In the genomic region with DNA sequence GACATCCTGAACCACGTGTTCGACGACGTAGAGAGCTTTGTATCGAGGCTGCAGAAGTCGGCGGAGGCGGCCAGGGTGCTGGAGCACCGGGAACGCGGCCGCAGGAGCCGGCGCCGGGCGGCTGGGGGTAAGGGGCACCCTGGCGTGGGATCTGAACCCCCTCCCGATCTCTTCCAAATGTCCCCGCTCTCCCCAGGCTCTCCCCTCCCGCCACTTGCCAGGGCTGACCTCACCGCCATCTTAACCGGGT, we compare ENCODE assay signal across 11 cellular contexts. TPM values are rescaled to one million over a fixed set of nuclear protein-coding genes. Genes with fewer than 3 reads are reported as not detected.
DNase-seq lines count a peak whose midpoint lies in the region; ATAC-seq and TF ChIP-seq lines count a peak whose summit lies in the region.
"Had no signal": no experiment of that assay in that cellular context is flagged by ENCODE, and none has a peak within 500 bp of the region (broad histone marks: within the 10 kb centered on the region; RNA-seq: fewer than 3 reads in every experiment).

No MANE protein-coding gene starts in this region.

- peaks cover 2% of the 10 kb centered on the region; the same call in 1 of the 2 replicates for H3K4me1 ChIP-seq in iPS-20b (ENCODE audit: insufficient read depth, low read length)
- peaks cover 2 to 32% (median 27%) of the 10 kb centered on the region in 5 donors for H3K4me1 ChIP-seq in subcutaneous abdominal adipose tissue (ENCODE audit: control insufficient read depth in 5 of 5, insufficient read depth in 5 of 5, low read length in 5 of 5)

- peaks cover 19% of the 10 kb centered on the region for H3K4me1 Mint-ChIP-seq in activated T-cell treated with anti-CD3 and anti-CD28 coated beads, Interleukin-2, amount 50 U/mL, for 4 hours (ENCODE audit: low read depth)
- H3K4me1 Mint-ChIP-seq in activated T-helper 1 cell treated with anti-CD3 and anti-CD28 coated beads, Interleukin-12 subunit alpha, Interleukin-12 subunit beta, Interleukin-2, Interleukin-4 antibody, amounts not matched to agents 30 ng/mL and 10 ng/mL and 1 ng/mL, durations not matched to agents 14 hours and 24 hours and 36 hours (ENCODE audit: low read depth): peaks cover 23% of the 10 kb centered on the region

- H3K4me3 ChIP-seq in iPS-20b (ENCODE audit: low read length) (peak overlapping the region; percentile 67; the same call in 1 of the 2 replicates), subcutaneous abdominal adipose tissue (ENCODE audit: low read depth in 1 of 5, low read length in 5 of 5) (peak overlapping the region in 3 of 5 donors; percentile 41 to 70 (median 51))

- no peaks in the 10 kb centered on the region for H3K36me3 Mint-ChIP-seq in activated T-cell treated with anti-CD3 and anti-CD28 coated beads, Interleukin-2, amount 50 U/mL, for 4 hours (ENCODE audit: insufficient read depth)
- no peaks in the 10 kb centered on the region for H3K36me3 Mint-ChIP-seq in activated T-helper 1 cell treated with anti-CD3 and anti-CD28 coated beads, Interleukin-12 subunit alpha, Interleukin-12 subunit beta, Interleukin-2, Interleukin-4 antibody, amounts not matched to agents 30 ng/mL and 10 ng/mL and 1 ng/mL, durations not matched to agents 14 hours and 24 hours and 36 hours (ENCODE audit: low read depth)

- H3K27me3 Mint-ChIP-seq in activated T-cell treated with anti-CD3 and anti-CD28 coated beads, Interleukin-2, amount 50 U/mL, for 4 hours (ENCODE audit: low read depth): peaks cover 53% of the 10 kb centered on the region
- peaks cover 35% of the 10 kb centered on the region for H3K27me3 Mint-ChIP-seq in activated T-helper 1 cell treated with anti-CD3 and anti-CD28 coated beads, Interleukin-12 subunit alpha, Interleukin-12 subunit beta, Interleukin-2, Interleukin-4 antibody, amounts not matched to agents 30 ng/mL and 10 ng/mL and 1 ng/mL, durations not matched to agents 14 hours and 24 hours and 36 hours (ENCODE audit: insufficient read depth)

- H3K27ac Mint-ChIP-seq in activated T-helper 1 cell treated with anti-CD3 and anti-CD28 coated beads, Interleukin-12 subunit alpha, Interleukin-12 subunit beta, Interleukin-2, Interleukin-4 antibody, amounts not matched to agents 30 ng/mL and 10 ng/mL and 1 ng/mL, durations not matched to agents 14 hours and 24 hours and 36 hours: peak overlapping the region; percentile 67

- no peaks in the 10 kb centered on the region for H3K9me3 Mint-ChIP-seq in activated T-cell treated with anti-CD3 and anti-CD28 coated beads, Interleukin-2, amount 50 U/mL, for 4 hours
- H3K9me3 Mint-ChIP-seq in activated T-helper 1 cell treated with anti-CD3 and anti-CD28 coated beads, Interleukin-12 subunit alpha, Interleukin-12 subunit beta, Interleukin-2, Interleukin-4 antibody, amounts not matched to agents 30 ng/mL and 10 ng/mL and 1 ng/mL, durations not matched to agents 14 hours and 24 hours and 36 hours: no peaks in the 10 kb centered on the region

- no peak overlapping the region for H3K27ac ChIP-seq in iPS-20b (ENCODE audit: low read length)
- H3K27ac ChIP-seq in subcutaneous abdominal adipose tissue (ENCODE audit: low read depth, low read length): no peak overlapping the region
- H3K27ac ChIP-seq in RWPE1: no peak overlapping the region; the same call in 1 of the 2 replicates
- H3K27ac ChIP-seq: brain microvascular endothelial cell had no signal

- no peak for TF ChIP-seq CTCF in RWPE1 (conservative IDR thresholded peaks at IDR 0.05; ENCODE audit: low read depth)

- H3K36me3 ChIP-seq in iPS-20b (ENCODE audit: insufficient read depth, low read depth, low read length): no peaks in the 10 kb centered on the region
- H3K36me3 ChIP-seq in subcutaneous abdominal adipose tissue (ENCODE audit: control insufficient read depth in 5 of 5, insufficient read depth in 5 of 5, low read length in 5 of 5): no peaks in the 10 kb centered on the region
- H3K36me3 ChIP-seq: brain microvascular endothelial cell, tibial nerve had no signal

- ATAC-seq in activated T-cell treated with anti-CD3 and anti-CD28 coated beads, Interleukin-2, amount 50 U/mL, for 4 hours: no peak

- H3K9ac ChIP-seq in iPS-20b (ENCODE audit: low read depth, low read length) (peak overlapping the region; percentile 32; the same call in 1 of the 2 replicates), subcutaneous abdominal adipose tissue (ENCODE audit: low read length in 5 of 5) (no peak overlapping the region)

- intact Hi-C loops in activated T-helper 1 cell treated with anti-CD3 and anti-CD28 coated beads, Interleukin-12 subunit alpha, Interleukin-12 subunit beta, Interleukin-2, Interleukin-4 antibody, amounts not matched to agents 30 ng/mL and 10 ng/mL and 1 ng/mL, durations not matched to agents 14 hours and 24 hours and 36 hours (cut with micrococcal nuclease): loop anchor here (1.0 to 10.0 kb wide), 10 partner anchors 18 to 945 kb away; a partner anchor contains a TSS

- POLR2A ChIA-PET in RWPE1 (lab: Yijun Ruan, JAX; ENCODE audit: low non-redundant PET): no interaction called here

- H3K27me3 ChIP-seq in iPS-20b (ENCODE audit: insufficient read depth, low read length) (peaks cover 76% of the 10 kb centered on the region), subcutaneous abdominal adipose tissue (ENCODE audit: control insufficient read depth in 5 of 5, insufficient read depth in 4 of 5, low read length in 5 of 5) (peaks cover 56 to 78% (median 60%) of the 10 kb centered on the region in 5 donors)

- CTCF ChIA-PET in RWPE1 (lab: Yijun Ruan, JAX): no interaction called here

- no peak for DNase-seq in activated T-cell treated with anti-CD3 and anti-CD28 coated beads, Interleukin-2, amount 50 U/mL, for 4 hours
- DNase-seq in activated T-cell treated with anti-CD3 and anti-CD28 coated beads, Interleukin-2, amount 50 U/mL, for 48 hours: no peak
- no peak for DNase-seq in activated T-helper 1 cell treated with anti-CD3 and anti-CD28 coated beads, Interleukin-12 subunit alpha, Interleukin-12 subunit beta, Interleukin-2, Interleukin-4 antibody, amounts not matched to agents 30 ng/mL and 10 ng/mL and 1 ng/mL, durations not matched to agents 14 hours and 24 hours and 36 hours (ENCODE audit: low spot score)
- no peak for DNase-seq in NK-92 treated with Interleukin-12 subunit alpha and Interleukin-12 subunit beta, amount 100 ng/mL, for 24 hours (lab: John Stamatoyannopoulos, UW)
- DNase-seq in NCI-H146 treated with DMSO at 0.1 percent for 48 hours (lab: John Stamatoyannopoulos, UW; ENCODE audit: unreplicated experiment): no peak
- no peak for DNase-seq in RWPE1 (ENCODE audit: low spot score)
- DNase-seq: NCI-H510A treated with DMSO at 0.1 percent for 48 hours had no signal

- H3K4me3 Mint-ChIP-seq in activated T-cell treated with anti-CD3 and anti-CD28 coated beads, Interleukin-2, amount 50 U/mL, for 4 hours: peak overlapping the region; percentile 75
- peak overlapping the region; percentile 88 for H3K4me3 Mint-ChIP-seq in activated T-helper 1 cell treated with anti-CD3 and anti-CD28 coated beads, Interleukin-12 subunit alpha, Interleukin-12 subunit beta, Interleukin-2, Interleukin-4 antibody, amounts not matched to agents 30 ng/mL and 10 ng/mL and 1 ng/mL, durations not matched to agents 14 hours and 24 hours and 36 hours

- H3K9me3 ChIP-seq in iPS-20b (ENCODE audit: insufficient read depth, low read depth, low read length): no peaks in the 10 kb centered on the region
- no peaks in the 10 kb centered on the region for H3K9me3 ChIP-seq in subcutaneous abdominal adipose tissue (ENCODE audit: control insufficient read depth in 5 of 5, low read length in 5 of 5)
- H3K9me3 ChIP-seq: tibial nerve had no signal

RNA-seq across cellular contexts. Expression of a gene that starts 6.0 kb away (rescaled TPM):
- total RNA-seq in activated T-cell treated with anti-CD3 and anti-CD28 coated beads, Interleukin-2, amount 50 U/mL, for 4 hours: 1 to 10 TPM in 1 of 3 donors, under 1 TPM in 2; 0.53 to 1.2 (median 0.87) TPM
- total RNA-seq in activated T-helper 1 cell treated with anti-CD3 and anti-CD28 coated beads, Interleukin-12 subunit alpha, Interleukin-12 subunit beta, Interleukin-2, Interleukin-4 antibody, amounts not matched to agents 30 ng/mL and 10 ng/mL and 1 ng/mL, durations not matched to agents 14 hours and 24 hours and 36 hours: 3.3 and 6.0 TPM in 2 replicates

RNA-seq across cellular contexts. Expression of a gene that starts 18.8 kb away (rescaled TPM):
- total RNA-seq in activated T-cell treated with anti-CD3 and anti-CD28 coated beads, Interleukin-2, amount 50 U/mL, for 4 hours: 10 to 100 TPM; 19.2 to 40.7 (median 19.5) TPM
- 21.7 and 26.4 TPM in 2 replicates for total RNA-seq in activated T-helper 1 cell treated with anti-CD3 and anti-CD28 coated beads, Interleukin-12 subunit alpha, Interleukin-12 subunit beta, Interleukin-2, Interleukin-4 antibody, amounts not matched to agents 30 ng/mL and 10 ng/mL and 1 ng/mL, durations not matched to agents 14 hours and 24 hours and 36 hours

RNA-seq across cellular contexts. Expression of a gene that starts 35.7 kb away (rescaled TPM):
- total RNA-seq in activated T-cell treated with anti-CD3 and anti-CD28 coated beads, Interleukin-2, amount 50 U/mL, for 4 hours: 100 to 1,000 TPM in 2 of 3 donors, 10 to 100 TPM in 1; 95.6 to 105 (median 104) TPM
- 114 and 115 TPM in 2 replicates for total RNA-seq in activated T-helper 1 cell treated with anti-CD3 and anti-CD28 coated beads, Interleukin-12 subunit alpha, Interleukin-12 subunit beta, Interleukin-2, Interleukin-4 antibody, amounts not matched to agents 30 ng/mL and 10 ng/mL and 1 ng/mL, durations not matched to agents 14 hours and 24 hours and 36 hours

RNA-seq across cellular contexts. Expression of a gene that starts 43.6 kb away (rescaled TPM):
- total RNA-seq in activated T-cell treated with anti-CD3 and anti-CD28 coated beads, Interleukin-2, amount 50 U/mL, for 4 hours: under 1 TPM in 2 of 3 donors, not detected in 1; 0.26 to 0.53 TPM
- 0.59 TPM in 1 of 2 replicates, not detected in the other for total RNA-seq in activated T-helper 1 cell treated with anti-CD3 and anti-CD28 coated beads, Interleukin-12 subunit alpha, Interleukin-12 subunit beta, Interleukin-2, Interleukin-4 antibody, amounts not matched to agents 30 ng/mL and 10 ng/mL and 1 ng/mL, durations not matched to agents 14 hours and 24 hours and 36 hours
